Comparison of ENCODE assay signal across 20 cellular contexts in genomic region chr15:48537277-48538113, GRCh38.
DNase-seq lines count a peak whose midpoint lies in the region; ATAC-seq and TF ChIP-seq lines count a peak whose summit lies in the region.
"Had no signal": no experiment of that assay in that cellular context is flagged by ENCODE, and none has a peak within 500 bp of the region (broad histone marks: within the 10 kb centered on the region; RNA-seq: fewer than 3 reads in every experiment).

No MANE protein-coding gene starts in this region.

- peaks cover 4% of the 10 kb centered on the region for H3K36me3 Mint-ChIP-seq in nephron (ENCODE audit: low read depth)
- H3K36me3 Mint-ChIP-seq: activated naive CD4-positive, alpha-beta T cell treated with anti-CD3 and anti-CD28 coated beads, Interleukin-2, amount 10 ng/mL, durations not matched to agents 7 days and 5 days; stimulated activated memory B cell treated with anti-CD40 and anti-IgM and Interleukin-4, amounts not matched to agents 10 μg/mL and 1 μg/mL and 100 μg/mL, for 72 hours had no signal

- no peak overlapping the region for H3K4me3 ChIP-seq in gastroesophageal sphincter
- no peak overlapping the region for H3K4me3 ChIP-seq in vagina
- H3K4me3 ChIP-seq: upper lobe of left lung had no signal

- no peaks in the 10 kb centered on the region for H3K9me3 ChIP-seq in gastroesophageal sphincter
- H3K9me3 ChIP-seq in vagina, result no peaks in the 10 kb centered on the region
- H3K9me3 ChIP-seq: upper lobe of left lung had no signal

- no peak for TF ChIP-seq CTCF in gastroesophageal sphincter (IDR thresholded peaks at IDR 0.05)
- no peak for TF ChIP-seq CTCF in nephron (IDR thresholded peaks at IDR 0.05; ENCODE audit: unreplicated experiment in 3 of 3)
- no peak for TF ChIP-seq CTCF in vagina (IDR thresholded peaks at IDR 0.05)

- H3K36me3 ChIP-seq in gastroesophageal sphincter (peaks cover 0 to 2% of the 10 kb centered on the region in 2 donors), vagina (no peaks in the 10 kb centered on the region)
- H3K36me3 ChIP-seq: upper lobe of left lung had no signal

- TF ChIP-seq POLR2A in gastroesophageal sphincter (IDR thresholded peaks at IDR 0.05) (no peak), vagina (IDR thresholded peaks at IDR 0.05) (no peak)

- H3K4me1 Mint-ChIP-seq in nephron, result peaks cover 85% of the 10 kb centered on the region
- H3K4me1 Mint-ChIP-seq: activated naive CD4-positive, alpha-beta T cell treated with anti-CD3 and anti-CD28 coated beads, Interleukin-2, amount 10 ng/mL, durations not matched to agents 7 days and 5 days; stimulated activated memory B cell treated with anti-CD40 and anti-IgM and Interleukin-4, amounts not matched to agents 10 μg/mL and 1 μg/mL and 100 μg/mL, for 72 hours had no signal

- H3K27me3 ChIP-seq in gastroesophageal sphincter, result no peaks in the 10 kb centered on the region
- H3K27me3 ChIP-seq in vagina, result no peaks in the 10 kb centered on the region
- H3K27me3 ChIP-seq: upper lobe of left lung had no signal

- intact Hi-C loops in Right ventricle myocardium inferior (cut with DNase I), result no loop called here
- intact Hi-C loops in cardiac septum (cut with DNase I), result loop anchor here (5.0 kb wide), 1 partner anchor 65 kb away; no protein-coding TSS in a partner anchor
- intact Hi-C loops in vagina (cut with DNase I), result no loop called here

- peak; percentile 60 for ATAC-seq in Right ventricle myocardium inferior
- peak; percentile 40 for ATAC-seq in gastroesophageal sphincter
- no peak for ATAC-seq in GM19463 (IDR thresholded peaks at IDR 0.05; ENCODE audit: unreplicated experiment)
- ATAC-seq: HCT116; stimulated activated memory B cell treated with anti-CD40 and anti-IgM and Interleukin-4, amounts not matched to agents 10 μg/mL and 1 μg/mL and 100 μg/mL, for 72 hours had no signal

- no peak overlapping the region for H3K4me3 Mint-ChIP-seq in nephron
- H3K4me3 Mint-ChIP-seq: activated naive CD4-positive, alpha-beta T cell treated with anti-CD3 and anti-CD28 coated beads, Interleukin-2, amount 10 ng/mL, durations not matched to agents 7 days and 5 days; stimulated activated memory B cell treated with anti-CD40 and anti-IgM and Interleukin-4, amounts not matched to agents 10 μg/mL and 1 μg/mL and 100 μg/mL, for 72 hours had no signal

- 36 to 41% methylated on average over 12 of the region's 16 CpGs for WGBS in gastroesophageal sphincter (ENCODE audit: low coverage in 1 of 2), 2 donors

- H3K27ac ChIP-seq in gastroesophageal sphincter (peak overlapping the region; percentile 59 to 75 (median 66)), vagina (peak overlapping the region; percentile 52)
- H3K27ac ChIP-seq: RWPE1 had no signal

- no peak for DNase-seq in Right ventricle myocardium inferior (ENCODE audit: missing footprints)
- no peak for DNase-seq in cardiac septum (ENCODE audit: low spot score)
- no peak for DNase-seq in vagina (ENCODE audit: extremely low spot score in 2 of 2)
- DNase-seq in activated naive CD4-positive, alpha-beta T cell treated with anti-CD3 and anti-CD28 coated beads, Interleukin-2, amount 50 U/mL, for 16 hours, result no peak
- DNase-seq in DMS153 treated with DMSO at 0.1 percent for 48 hours (lab: John Stamatoyannopoulos, UW; ENCODE audit: unreplicated experiment), result no peak
- DNase-seq: 8988T; activated naive CD4-positive, alpha-beta T cell treated with anti-CD3 and anti-CD28 coated beads, Interleukin-2, amount 10 ng/mL, durations not matched to agents 7 days and 5 days; activated T-cell treated with anti-CD3 and anti-CD28 coated beads for 4 hours; effector CD4-positive, alpha-beta T cell; NCI-H1436 treated with DMSO at 0.1 percent for 48 hours; NCI-H226; stimulated activated CD4-positive, alpha-beta T cell treated with anti-CD3 and anti-CD28 coated beads, Interleukin-12 subunit alpha, Interleukin-12 subunit beta, amount 100 ng/mL, for 4 hours had no signal

- H3K27ac Mint-ChIP-seq in nephron, result peak overlapping the region; percentile 95 to 99 (median 98)
- H3K27ac Mint-ChIP-seq: activated naive CD4-positive, alpha-beta T cell treated with anti-CD3 and anti-CD28 coated beads, Interleukin-2, amount 10 ng/mL, durations not matched to agents 7 days and 5 days; stimulated activated memory B cell treated with anti-CD40 and anti-IgM and Interleukin-4, amounts not matched to agents 10 μg/mL and 1 μg/mL and 100 μg/mL, for 72 hours had no signal

- no peaks in the 10 kb centered on the region for H3K9me3 Mint-ChIP-seq in nephron
- H3K9me3 Mint-ChIP-seq: activated naive CD4-positive, alpha-beta T cell treated with anti-CD3 and anti-CD28 coated beads, Interleukin-2, amount 10 ng/mL, durations not matched to agents 7 days and 5 days; brain; stimulated activated memory B cell treated with anti-CD40 and anti-IgM and Interleukin-4, amounts not matched to agents 10 μg/mL and 1 μg/mL and 100 μg/mL, for 72 hours had no signal

- peaks cover 45 to 98% (median 56%) of the 10 kb centered on the region in 3 donors for H3K4me1 ChIP-seq in gastroesophageal sphincter
- peaks cover 35% of the 10 kb centered on the region for H3K4me1 ChIP-seq in vagina

- TF ChIP-seq EP300 in gastroesophageal sphincter (IDR thresholded peaks at IDR 0.05), result no peak

- no peaks in the 10 kb centered on the region for H3K27me3 Mint-ChIP-seq in nephron (ENCODE audit: low read depth)
- H3K27me3 Mint-ChIP-seq: stimulated activated memory B cell treated with anti-CD40 and anti-IgM and Interleukin-4, amounts not matched to agents 10 μg/mL and 1 μg/mL and 100 μg/mL, for 72 hours had no signal
